ENCODE assay signal across 9 cellular contexts in the genomic region with DNA sequence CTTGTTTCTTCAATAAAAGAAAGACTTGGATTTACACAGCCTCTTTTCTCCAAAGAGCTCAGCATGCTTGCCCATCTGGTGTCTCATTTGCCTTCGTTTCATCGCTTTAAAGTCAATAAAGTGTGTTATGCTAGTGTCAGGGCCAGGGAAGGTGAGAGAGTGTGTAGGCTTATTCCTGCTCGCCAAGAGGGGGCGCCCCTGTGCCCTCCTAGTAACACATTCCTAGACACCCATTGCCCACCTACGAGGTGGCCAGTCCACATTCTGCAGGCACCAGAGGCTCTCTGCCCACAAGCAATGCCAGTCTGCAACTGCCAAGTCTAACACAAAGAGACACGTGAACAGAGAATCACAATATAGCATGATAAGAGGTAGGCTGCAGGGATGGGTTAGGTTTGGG. TPM values are rescaled to one million over a fixed set of nuclear protein-coding genes. Genes with fewer than 3 reads are reported as not detected.
DNase-seq lines count a peak whose midpoint lies in the region; ATAC-seq and TF ChIP-seq lines count a peak whose summit lies in the region.
"Had no signal": no experiment of that assay in that cellular context is flagged by ENCODE, and none has a peak within 500 bp of the region (broad histone marks: within the 10 kb centered on the region; RNA-seq: fewer than 3 reads in every experiment).

No MANE protein-coding gene starts in this region.

- POLR2A ChIA-PET in HEK293T (lab: Yijun Ruan, JAX): no interaction called here

- CTCF ChIA-PET in HEK293T (lab: Yijun Ruan, JAX): interaction anchor here (1.5 to 3.2 kb wide), 3 partner anchors 10 to 31 kb away, joined by 4 to 16 read pairs (median 7); no protein-coding TSS in a partner anchor

- no peak for ATAC-seq in HG03432 (IDR thresholded peaks at IDR 0.05; ENCODE audit: unreplicated experiment)

- DNase-seq in NCI-H2171 treated with DMSO at 0.1 percent for 48 hours (lab: John Stamatoyannopoulos, UW): peak; percentile 56
- DNase-seq in NCI-H2171 (lab: John Stamatoyannopoulos, UW): no peak
- DNase-seq in HEK293T (ENCODE audit: extremely low spot score): peak; percentile 28
- no peak for DNase-seq in kidney epithelial cell (ENCODE audit: low read depth)
- DNase-seq in NK-92 (lab: John Stamatoyannopoulos, UW; ENCODE audit: unreplicated experiment): no peak
- no peak for DNase-seq in NCI-H2029 treated with DMSO at 0.1 percent for 48 hours (lab: John Stamatoyannopoulos, UW)

- H3K27me3 ChIP-seq in kidney epithelial cell (ENCODE audit: control insufficient read depth, insufficient read depth, low read length): no peaks in the 10 kb centered on the region

- TF ChIP-seq CTCF in WI38 (IDR thresholded peaks at IDR 0.05; ENCODE audit: low read depth, low read length) (peak; percentile 23; the same call in 1 of the 2 replicates), kidney epithelial cell (IDR thresholded peaks at IDR 0.05; ENCODE audit: insufficient read depth, low read length, poor library complexity, severe bottlenecking) (peak; percentile 40)

- H3K4me3 ChIP-seq in WI38 (ENCODE audit: low read depth, low read length) (no peak overlapping the region), kidney epithelial cell (ENCODE audit: low read depth, low read length) (no peak overlapping the region)
- H3K4me3 ChIP-seq: prostate gland had no signal

- H3K36me3 ChIP-seq in kidney epithelial cell (ENCODE audit: control insufficient read depth, insufficient read depth, low read length): no peaks in the 10 kb centered on the region
- H3K36me3 ChIP-seq: prostate gland had no signal

TF ChIP-seq in HEK293T, 16 proteins besides CTCF, POLR2A, EP300 and RAD21:
- no peak for TF ChIP-seq ZNF384 (IDR thresholded peaks at IDR 0.05)
- TF ChIP-seq ARNT (IDR thresholded peaks at IDR 0.05): no peak
- TF ChIP-seq CTBP1 (IDR thresholded peaks at IDR 0.05; ENCODE audit: borderline replicate concordance): no peak

RNA-seq across cellular contexts. Expression of a gene that starts 39.4 kb away (rescaled TPM):
- total RNA-seq in kidney epithelial cell: not detected in 2 replicates

Comparison
In these comparisons a context has a peak if more than half of its experiments do, and no peak if none do; other contexts are left out.
1. DNase-seq: peak in NCI-H2171 treated with DMSO at 0.1 percent for 48 hours (single experiment) and HEK293T (single experiment); none in NCI-H2171 (single experiment), kidney epithelial cell (single experiment), NK-92 (single experiment) and NCI-H2029 treated with DMSO at 0.1 percent for 48 hours (single experiment).